ENCODE assay signal across 1 cellular context in genomic region chr13:20512042-20512683, GRCh38.
TF ChIP-seq lines count a peak whose summit lies in the region.

No MANE protein-coding gene starts in this region.

TF ChIP-seq in WTC11, 78 proteins besides CTCF, POLR2A, EP300 and RAD21 (continued from another document):
- TF ChIP-seq ATF6 (CRISPR knock-in tag; IDR thresholded peaks at IDR 0.05) = no peak
- TF ChIP-seq ELF4 (CRISPR knock-in tag; IDR thresholded peaks at IDR 0.05; ENCODE audit: low read depth) = no peak
- no peak for TF ChIP-seq NFE2L1 (CRISPR knock-in tag; IDR thresholded peaks at IDR 0.05)
- no peak for TF ChIP-seq TCF7 (CRISPR knock-in tag; IDR thresholded peaks at IDR 0.05; ENCODE audit: low read depth)
- no peak for TF ChIP-seq ZSCAN18 (CRISPR knock-in tag; IDR thresholded peaks at IDR 0.05)
- TF ChIP-seq ATF3 (CRISPR knock-in tag; conservative IDR thresholded peaks at IDR 0.05) = no peak
- no peak for TF ChIP-seq OVOL2 (CRISPR knock-in tag; IDR thresholded peaks at IDR 0.05; ENCODE audit: borderline replicate concordance)
- TF ChIP-seq, protein P1, sequence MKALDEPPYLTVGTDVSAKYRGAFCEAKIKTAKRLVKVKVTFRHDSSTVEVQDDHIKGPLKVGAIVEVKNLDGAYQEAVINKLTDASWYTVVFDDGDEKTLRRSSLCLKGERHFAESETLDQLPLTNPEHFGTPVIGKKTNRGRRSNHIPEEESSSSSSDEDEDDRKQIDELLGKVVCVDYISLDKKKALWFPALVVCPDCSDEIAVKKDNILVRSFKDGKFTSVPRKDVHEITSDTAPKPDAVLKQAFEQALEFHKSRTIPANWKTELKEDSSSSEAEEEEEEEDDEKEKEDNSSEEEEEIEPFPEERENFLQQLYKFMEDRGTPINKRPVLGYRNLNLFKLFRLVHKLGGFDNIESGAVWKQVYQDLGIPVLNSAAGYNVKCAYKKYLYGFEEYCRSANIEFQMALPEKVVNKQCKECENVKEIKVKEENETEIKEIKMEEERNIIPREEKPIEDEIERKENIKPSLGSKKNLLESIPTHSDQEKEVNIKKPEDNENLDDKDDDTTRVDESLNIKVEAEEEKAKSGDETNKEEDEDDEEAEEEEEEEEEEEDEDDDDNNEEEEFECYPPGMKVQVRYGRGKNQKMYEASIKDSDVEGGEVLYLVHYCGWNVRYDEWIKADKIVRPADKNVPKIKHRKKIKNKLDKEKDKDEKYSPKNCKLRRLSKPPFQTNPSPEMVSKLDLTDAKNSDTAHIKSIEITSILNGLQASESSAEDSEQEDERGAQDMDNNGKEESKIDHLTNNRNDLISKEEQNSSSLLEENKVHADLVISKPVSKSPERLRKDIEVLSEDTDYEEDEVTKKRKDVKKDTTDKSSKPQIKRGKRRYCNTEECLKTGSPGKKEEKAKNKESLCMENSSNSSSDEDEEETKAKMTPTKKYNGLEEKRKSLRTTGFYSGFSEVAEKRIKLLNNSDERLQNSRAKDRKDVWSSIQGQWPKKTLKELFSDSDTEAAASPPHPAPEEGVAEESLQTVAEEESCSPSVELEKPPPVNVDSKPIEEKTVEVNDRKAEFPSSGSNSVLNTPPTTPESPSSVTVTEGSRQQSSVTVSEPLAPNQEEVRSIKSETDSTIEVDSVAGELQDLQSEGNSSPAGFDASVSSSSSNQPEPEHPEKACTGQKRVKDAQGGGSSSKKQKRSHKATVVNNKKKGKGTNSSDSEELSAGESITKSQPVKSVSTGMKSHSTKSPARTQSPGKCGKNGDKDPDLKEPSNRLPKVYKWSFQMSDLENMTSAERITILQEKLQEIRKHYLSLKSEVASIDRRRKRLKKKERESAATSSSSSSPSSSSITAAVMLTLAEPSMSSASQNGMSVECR (CRISPR knock-in tag; IDR thresholded peaks at IDR 0.05; ENCODE audit: borderline replicate concordance) = no peak
- TF ChIP-seq, protein P2, sequence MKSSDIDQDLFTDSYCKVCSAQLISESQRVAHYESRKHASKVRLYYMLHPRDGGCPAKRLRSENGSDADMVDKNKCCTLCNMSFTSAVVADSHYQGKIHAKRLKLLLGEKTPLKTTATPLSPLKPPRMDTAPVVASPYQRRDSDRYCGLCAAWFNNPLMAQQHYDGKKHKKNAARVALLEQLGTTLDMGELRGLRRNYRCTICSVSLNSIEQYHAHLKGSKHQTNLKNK (CRISPR knock-in tag; IDR thresholded peaks at IDR 0.05) = no peak
- no peak for TF ChIP-seq FOXP1 (CRISPR knock-in tag; IDR thresholded peaks at IDR 0.05; ENCODE audit: borderline replicate concordance)
- TF ChIP-seq, protein P3, sequence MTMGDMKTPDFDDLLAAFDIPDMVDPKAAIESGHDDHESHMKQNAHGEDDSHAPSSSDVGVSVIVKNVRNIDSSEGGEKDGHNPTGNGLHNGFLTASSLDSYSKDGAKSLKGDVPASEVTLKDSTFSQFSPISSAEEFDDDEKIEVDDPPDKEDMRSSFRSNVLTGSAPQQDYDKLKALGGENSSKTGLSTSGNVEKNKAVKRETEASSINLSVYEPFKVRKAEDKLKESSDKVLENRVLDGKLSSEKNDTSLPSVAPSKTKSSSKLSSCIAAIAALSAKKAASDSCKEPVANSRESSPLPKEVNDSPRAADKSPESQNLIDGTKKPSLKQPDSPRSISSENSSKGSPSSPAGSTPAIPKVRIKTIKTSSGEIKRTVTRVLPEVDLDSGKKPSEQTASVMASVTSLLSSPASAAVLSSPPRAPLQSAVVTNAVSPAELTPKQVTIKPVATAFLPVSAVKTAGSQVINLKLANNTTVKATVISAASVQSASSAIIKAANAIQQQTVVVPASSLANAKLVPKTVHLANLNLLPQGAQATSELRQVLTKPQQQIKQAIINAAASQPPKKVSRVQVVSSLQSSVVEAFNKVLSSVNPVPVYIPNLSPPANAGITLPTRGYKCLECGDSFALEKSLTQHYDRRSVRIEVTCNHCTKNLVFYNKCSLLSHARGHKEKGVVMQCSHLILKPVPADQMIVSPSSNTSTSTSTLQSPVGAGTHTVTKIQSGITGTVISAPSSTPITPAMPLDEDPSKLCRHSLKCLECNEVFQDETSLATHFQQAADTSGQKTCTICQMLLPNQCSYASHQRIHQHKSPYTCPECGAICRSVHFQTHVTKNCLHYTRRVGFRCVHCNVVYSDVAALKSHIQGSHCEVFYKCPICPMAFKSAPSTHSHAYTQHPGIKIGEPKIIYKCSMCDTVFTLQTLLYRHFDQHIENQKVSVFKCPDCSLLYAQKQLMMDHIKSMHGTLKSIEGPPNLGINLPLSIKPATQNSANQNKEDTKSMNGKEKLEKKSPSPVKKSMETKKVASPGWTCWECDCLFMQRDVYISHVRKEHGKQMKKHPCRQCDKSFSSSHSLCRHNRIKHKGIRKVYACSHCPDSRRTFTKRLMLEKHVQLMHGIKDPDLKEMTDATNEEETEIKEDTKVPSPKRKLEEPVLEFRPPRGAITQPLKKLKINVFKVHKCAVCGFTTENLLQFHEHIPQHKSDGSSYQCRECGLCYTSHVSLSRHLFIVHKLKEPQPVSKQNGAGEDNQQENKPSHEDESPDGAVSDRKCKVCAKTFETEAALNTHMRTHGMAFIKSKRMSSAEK (CRISPR knock-in tag; IDR thresholded peaks at IDR 0.05; ENCODE audit: borderline replicate concordance) = no peak
- TF ChIP-seq GABPB1 (CRISPR knock-in tag; IDR thresholded peaks at IDR 0.05) = no peak
- no peak for TF ChIP-seq ZNF263 (CRISPR knock-in tag; IDR thresholded peaks at IDR 0.05; ENCODE audit: low read depth)
- TF ChIP-seq, protein P4, sequence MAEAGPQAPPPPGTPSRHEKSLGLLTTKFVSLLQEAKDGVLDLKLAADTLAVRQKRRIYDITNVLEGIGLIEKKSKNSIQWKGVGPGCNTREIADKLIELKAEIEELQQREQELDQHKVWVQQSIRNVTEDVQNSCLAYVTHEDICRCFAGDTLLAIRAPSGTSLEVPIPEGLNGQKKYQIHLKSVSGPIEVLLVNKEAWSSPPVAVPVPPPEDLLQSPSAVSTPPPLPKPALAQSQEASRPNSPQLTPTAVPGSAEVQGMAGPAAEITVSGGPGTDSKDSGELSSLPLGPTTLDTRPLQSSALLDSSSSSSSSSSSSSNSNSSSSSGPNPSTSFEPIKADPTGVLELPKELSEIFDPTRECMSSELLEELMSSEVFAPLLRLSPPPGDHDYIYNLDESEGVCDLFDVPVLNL (CRISPR knock-in tag; IDR thresholded peaks at IDR 0.05; ENCODE audit: borderline replicate concordance, low read depth) = no peak
- no peak for TF ChIP-seq ZNF671 (CRISPR knock-in tag; IDR thresholded peaks at IDR 0.05)
